20 cellular contexts compared by ENCODE assay signal in genomic region chr2:227456141-227456540, GRCh38. TPM values are rescaled to one million over a fixed set of nuclear protein-coding genes. Genes with fewer than 3 reads are reported as not detected.
DNase-seq lines count a peak whose midpoint lies in the region; ATAC-seq, FAIRE-seq and TF ChIP-seq lines count a peak whose summit lies in the region.
"Had no signal": no experiment of that assay in that cellular context is flagged by ENCODE, and none has a peak within 500 bp of the region (broad histone marks: within the 10 kb centered on the region; RNA-seq: fewer than 3 reads in every experiment).

No MANE protein-coding gene starts in this region.

- POLR2A ChIA-PET in HepG2 (lab: Yijun Ruan, JAX), result no interaction called here
- POLR2A ChIA-PET in H1 (lab: Charles Lee; ENCODE audit: partially characterized antibody), result no interaction called here

- in situ Hi-C loops in HepG2 (cut with HindIII; ENCODE audit: extremely low pct_ligation_motif_present, low pct_unique_long_range_greater_than_20kb), result no loop called here

- H3K27me3 ChIP-seq in HepG2 (ENCODE audit: control insufficient read depth in 1 of 2, insufficient read depth in 2 of 2, low read length in 2 of 2) (no peaks in the 10 kb centered on the region), right lobe of liver (no peaks in the 10 kb centered on the region), H1 (replicated peaks in 1 of 4; ENCODE audit: control insufficient read depth in 3 of 4, extremely low read depth in 1 of 4, insufficient read depth in 3 of 4, low read length in 3 of 4) (no peaks in the 10 kb centered on the region), small intestine (ENCODE audit: control insufficient read depth in 2 of 2, insufficient read depth in 2 of 2, low read length in 2 of 2) (peaks cover 0 to 2% of the 10 kb centered on the region in 2 donors), ascending aorta (no peaks in the 10 kb centered on the region)

- no peaks in the 10 kb centered on the region for H3K9me3 Mint-ChIP-seq in stimulated activated memory B cell treated with anti-CD40 and anti-IgM and Interleukin-4, amounts not matched to agents 10 μg/mL and 1 μg/mL and 100 μg/mL, for 72 hours
- H3K9me3 Mint-ChIP-seq: CD4-positive, alpha-beta memory T cell; IgD-negative memory B cell had no signal

- CTCF ChIA-PET in HepG2 (lab: Yijun Ruan, JAX; ENCODE audit: low intra/inter-chr PET ratio, low total read pairs) (no interaction called here), H1 (lab: Charles Lee; ENCODE audit: partially characterized antibody) (no interaction called here)

- no peaks in the 10 kb centered on the region for H3K79me1 ChIP-seq in H1 (ENCODE audit: low read depth, low read length)

- H3K79me2 ChIP-seq in HepG2 (ENCODE audit: insufficient read depth, low read length), result no peaks in the 10 kb centered on the region
- no peaks in the 10 kb centered on the region for H3K79me2 ChIP-seq in H1 (ENCODE audit: control insufficient read depth in 1 of 2, insufficient read depth in 2 of 2, low read length in 2 of 2)

- TF ChIP-seq EP300 in HepG2 (IDR thresholded peaks at IDR 0.05; ENCODE audit: low read depth in 2 of 2, low read length in 2 of 2) (no peak), HepG2 (CRISPR knock-in tag; IDR thresholded peaks at IDR 0.05; ENCODE audit: borderline replicate concordance) (no peak), H1 (IDR thresholded peaks at IDR 0.05; ENCODE audit: borderline replicate concordance in 1 of 2, low read depth in 2 of 2, low read length in 2 of 2) (no peak)

- H4K91ac ChIP-seq in H1 (replicated peaks; ENCODE audit: insufficient read length, low read length), result no peak overlapping the region

- no peak overlapping the region for H4K8ac ChIP-seq in H1 (ENCODE audit: extremely low read depth, insufficient read depth, low read length)

- no peaks in the 10 kb centered on the region for H3K9me3 ChIP-seq in HepG2 (ENCODE audit: low read length)
- H3K9me3 ChIP-seq in right lobe of liver, result no peaks in the 10 kb centered on the region
- no peaks in the 10 kb centered on the region for H3K9me3 ChIP-seq in H1 (ENCODE audit: insufficient read depth in 2 of 2, low read depth in 1 of 2, low read length in 1 of 2)
- no peaks in the 10 kb centered on the region for H3K9me3 ChIP-seq in small intestine (ENCODE audit: control insufficient read depth, low read depth)
- H3K9me3 ChIP-seq in ascending aorta, result no peaks in the 10 kb centered on the region

- ATAC-seq in HepG2 (no peak), right lobe of liver (no peak)
- no peak for ATAC-seq in stimulated activated memory B cell treated with anti-CD40 and anti-IgM and Interleukin-4, amounts not matched to agents 10 μg/mL and 1 μg/mL and 100 μg/mL, for 72 hours

- peak overlapping the region; percentile 90 for H3K27ac Mint-ChIP-seq in stimulated activated memory B cell treated with anti-CD40 and anti-IgM and Interleukin-4, amounts not matched to agents 10 μg/mL and 1 μg/mL and 100 μg/mL, for 72 hours
- H3K27ac Mint-ChIP-seq: CD4-positive, alpha-beta memory T cell; IgD-negative memory B cell had no signal

- H2BK5ac ChIP-seq in H1 (ENCODE audit: low read depth, low read length), result no peak overlapping the region

- H2BK20ac ChIP-seq in H1 (ENCODE audit: low read length), result no peak overlapping the region

- WGBS in HepG2 (ENCODE audit: low lambda C conversion rate), result 98% methylated on average over 2 of the region's 2 CpGs
- WGBS in right lobe of liver (ENCODE audit: insufficient coverage, low coverage, low lambda C conversion rate, missing lambda C conversion rate), result 94% methylated on average over 2 of the region's 2 CpGs
- WGBS in H1 (ENCODE audit: extremely low coverage in 1 of 2, insufficient coverage in 1 of 2, insufficient read length in 1 of 2, insufficient replicate concordance in 2 of 2, low coverage in 1 of 2, low lambda C conversion rate in 2 of 2, missing lambda C conversion rate in 1 of 2), 2 experiments, result 90% methylated on average over 2 of the region's 2 CpGs; no CpG with 5 or more reads in 1 of the 2 experiments
- WGBS in small intestine, 3 donors, result 92 to 97% (median 93%) methylated on average over 2 of the region's 2 CpGs

- no peak overlapping the region for H2BK120ac ChIP-seq in H1 (replicated peaks; ENCODE audit: low read depth, low read length)

- H4K20me1 ChIP-seq in HepG2 (ENCODE audit: insufficient read depth, low read length) (no peaks in the 10 kb centered on the region), H1 (replicated peaks in 1 of 2; ENCODE audit: control insufficient read depth in 1 of 2, insufficient read depth in 2 of 2, low read length in 2 of 2) (no peaks in the 10 kb centered on the region)

- no peak overlapping the region for H3K4ac ChIP-seq in H1 (replicated peaks; ENCODE audit: insufficient read length, low read depth, low read length)

- no peaks in the 10 kb centered on the region for H3K36me3 Mint-ChIP-seq in stimulated activated memory B cell treated with anti-CD40 and anti-IgM and Interleukin-4, amounts not matched to agents 10 μg/mL and 1 μg/mL and 100 μg/mL, for 72 hours
- H3K36me3 Mint-ChIP-seq: CD4-positive, alpha-beta memory T cell; IgD-negative memory B cell had no signal

- no peaks in the 10 kb centered on the region for H3K27me3 Mint-ChIP-seq in stimulated activated memory B cell treated with anti-CD40 and anti-IgM and Interleukin-4, amounts not matched to agents 10 μg/mL and 1 μg/mL and 100 μg/mL, for 72 hours
- H3K27me3 Mint-ChIP-seq: CD4-positive, alpha-beta memory T cell had no signal

- TF ChIP-seq POLR2A in HepG2 (IDR thresholded peaks at IDR 0.05; ENCODE audit: insufficient read depth in 1 of 2, low read depth in 2 of 2, low read length in 2 of 2), result no peak
- no peak for TF ChIP-seq POLR2A in right lobe of liver (IDR thresholded peaks at IDR 0.05)
- TF ChIP-seq POLR2A in H1 (IDR thresholded peaks at IDR 0.05; ENCODE audit: control extremely low read depth in 1 of 2, low read depth in 2 of 2, low read length in 2 of 2), result no peak

- H3K4me2 ChIP-seq in HepG2 (ENCODE audit: low read depth, low read length) (no peak overlapping the region), H1 (ENCODE audit: insufficient read depth in 1 of 2, low read depth in 2 of 2, low read length in 2 of 2) (no peak overlapping the region)
- H3K4me2 ChIP-seq: PC-9 had no signal

- no peak overlapping the region for H3K56ac ChIP-seq in H1 (replicated peaks; ENCODE audit: insufficient read length, low read depth, low read length)

- H2AFZ ChIP-seq in HepG2 (ENCODE audit: low read length) (no peak overlapping the region), H1 (ENCODE audit: low read length) (0 out of 2 replicates have a peak overlapping the region, but pooled peaks have one; percentile 11)
- H2AFZ ChIP-seq: PC-9 had no signal

- TF ChIP-seq CTCF in HepG2 (CRISPR knock-in tag; IDR thresholded peaks at IDR 0.05) (no peak), right lobe of liver (IDR thresholded peaks at IDR 0.05) (no peak), H1 (IDR thresholded peaks at IDR 0.05; ENCODE audit: control extremely low read depth in 1 of 3, insufficient read depth in 1 of 3, low read depth in 1 of 3, low read length in 3 of 3) (no peak), ascending aorta (IDR thresholded peaks at IDR 0.05) (no peak)

- H3K14ac ChIP-seq in H1 (ENCODE audit: insufficient read length), result no peak overlapping the region

- no peaks in the 10 kb centered on the region for H3K23me2 ChIP-seq in H1 (ENCODE audit: low read depth, low read length)

- TF ChIP-seq RAD21 in HepG2 (CRISPR knock-in tag; IDR thresholded peaks at IDR 0.05) (no peak), H1 (IDR thresholded peaks at IDR 0.05 in 1 of 2, conservative IDR thresholded peaks at IDR 0.05 in 1 of 2; ENCODE audit: low read depth in 2 of 2, low read length in 2 of 2) (no peak)

- no peak overlapping the region for H3K27ac ChIP-seq in HepG2 (ENCODE audit: extremely low read length, insufficient read depth, low read length)
- no peak overlapping the region for H3K27ac ChIP-seq in right lobe of liver
- H3K27ac ChIP-seq in H1 (ENCODE audit: low read depth, low read length), result no peak overlapping the region
- no peak overlapping the region for H3K27ac ChIP-seq in small intestine (ENCODE audit: low read depth in 1 of 2, low read length in 1 of 2)
- H3K27ac ChIP-seq in ascending aorta, result no peak overlapping the region
- H3K27ac ChIP-seq: PC-9 had no signal

- H3K18ac ChIP-seq in H1 (ENCODE audit: extremely low read depth, low read length), result no peak overlapping the region

- FAIRE-seq in HepG2 (lab: Jason Lieb, UNC), result no peak
- no peak for FAIRE-seq in H1 (lab: Jason Lieb, UNC)
- no peak for FAIRE-seq in small intestine (lab: Jason Lieb, UNC)
- FAIRE-seq: GM18507, H54 had no signal

- no peak overlapping the region; the same call in 1 of the 2 replicates for H2BK15ac ChIP-seq in H1 (ENCODE audit: low read length)

- H3K4me1 Mint-ChIP-seq in stimulated activated memory B cell treated with anti-CD40 and anti-IgM and Interleukin-4, amounts not matched to agents 10 μg/mL and 1 μg/mL and 100 μg/mL, for 72 hours, result peaks cover 61% of the 10 kb centered on the region

- no peak overlapping the region for H2BK12ac ChIP-seq in H1 (ENCODE audit: low read depth, low read length)

- H3K4me1 ChIP-seq in HepG2 (ENCODE audit: insufficient read depth, low read length) (peaks cover 61% of the 10 kb centered on the region), right lobe of liver (peaks cover 0 to 30% (median 4%) of the 10 kb centered on the region in 4 donors), H1 (replicated peaks in 1 of 4; ENCODE audit: control insufficient read depth in 3 of 4, insufficient read depth in 4 of 4, low read length in 3 of 4) (peaks cover 0 to 3% (median 0%) of the 10 kb centered on the region in 4 experiments; a peak in 3 of 7 replicates), small intestine (ENCODE audit: control insufficient read depth in 2 of 2, insufficient read depth in 1 of 2, low read depth in 1 of 2, low read length in 1 of 2) (no peaks in the 10 kb centered on the region), ascending aorta (peaks cover 0 to 7% of the 10 kb centered on the region in 2 donors)

- BruUV-seq in HepG2 (replicated peaks; lab: Mats Ljungman, UMichigan), result no TSS peak

- H2AK5ac ChIP-seq in H1 (ENCODE audit: low read depth, low read length), result no peak overlapping the region

- H4K5ac ChIP-seq in H1 (ENCODE audit: insufficient read length, low read depth, low read length), result no peak overlapping the region

- intact Hi-C loops in HepG2 (cut with micrococcal nuclease; ENCODE audit: unreplicated experiment), result no loop called here
- intact Hi-C loops in right lobe of liver (cut with DNase I), result no loop called here
- intact Hi-C loops in ascending aorta (cut with DNase I), result no loop called here

- H3K23ac ChIP-seq in H1 (ENCODE audit: insufficient read length), result no peak overlapping the region

- H3K4me3 Mint-ChIP-seq in stimulated activated memory B cell treated with anti-CD40 and anti-IgM and Interleukin-4, amounts not matched to agents 10 μg/mL and 1 μg/mL and 100 μg/mL, for 72 hours, result no peak overlapping the region
- H3K4me3 Mint-ChIP-seq: CD4-positive, alpha-beta memory T cell had no signal

- no peak overlapping the region for H3K9ac ChIP-seq in HepG2 (ENCODE audit: insufficient read depth, low read depth, low read length)
- no peak overlapping the region for H3K9ac ChIP-seq in H1 (replicated peaks in 1 of 4; ENCODE audit: extremely low read depth in 1 of 4, low read depth in 3 of 4, low read length in 3 of 4)

- DNase-seq in HepG2 (ENCODE audit: low spot score) (no peak), right lobe of liver (no peak), M059J (ENCODE audit: low read depth) (peak; percentile 90), H1 (ENCODE audit: low read depth in 1 of 2, low spot score in 2 of 2) (no peak), small intestine (no peak), ascending aorta (ENCODE audit: low spot score in 2 of 2) (no peak)
- DNase-seq: Calu3; CD4-positive, alpha-beta memory T cell; DMS153; MV-4-11; NCI-H1105 treated with DMSO at 0.1 percent for 48 hours; NCI-H2029 treated with DMSO at 0.1 percent for 48 hours; NCI-H226; NCI-H510A treated with DMSO at 0.1 percent for 48 hours; NCI-H748 treated with DMSO at 0.1 percent for 48 hours had no signal

- no peaks in the 10 kb centered on the region for H3K36me3 ChIP-seq in HepG2 (replicated peaks in 1 of 2; ENCODE audit: control insufficient read depth in 1 of 2, insufficient read depth in 2 of 2, low read length in 2 of 2)
- no peaks in the 10 kb centered on the region for H3K36me3 ChIP-seq in right lobe of liver
- H3K36me3 ChIP-seq in H1 (ENCODE audit: control insufficient read depth in 2 of 4, insufficient read depth in 4 of 4, low read length in 3 of 4), result no peaks in the 10 kb centered on the region
- H3K36me3 ChIP-seq in small intestine (ENCODE audit: control insufficient read depth in 2 of 2, insufficient read depth in 2 of 2, low read length in 2 of 2), result no peaks in the 10 kb centered on the region
- no peaks in the 10 kb centered on the region for H3K36me3 ChIP-seq in ascending aorta

- no peak overlapping the region for H3K4me3 ChIP-seq in HepG2 (replicated peaks in 1 of 3; ENCODE audit: insufficient read depth in 1 of 3, low read depth in 2 of 3, low read length in 3 of 3)
- no peak overlapping the region for H3K4me3 ChIP-seq in right lobe of liver
- no peak overlapping the region for H3K4me3 ChIP-seq in H1 (ENCODE audit: extremely low read depth in 1 of 4, insufficient read depth in 2 of 4, low read depth in 3 of 4, low read length in 4 of 4)
- no peak overlapping the region for H3K4me3 ChIP-seq in small intestine (ENCODE audit: low read depth in 1 of 2, low read length in 2 of 2)
- H3K4me3 ChIP-seq in ascending aorta, result no peak overlapping the region
- H3K4me3 ChIP-seq: PC-9 had no signal

RNA-seq across cellular contexts. Expression of gene AGFG1, which starts 15.8 kb away (rescaled TPM):
- 145 and 187 TPM in 2 replicates for total RNA-seq in HepG2 (2016; rRNA removed; fragmentation: Illumina TruSeq; extraction: Trizol)
- total RNA-seq in HepG2 (2016; cell fraction: cytosol; rRNA removed; fragmentation: Illumina TruSeq; extraction: Trizol; ENCODE audit: low read depth), result 43.0 and 45.7 TPM in 2 replicates
- 137 and 182 TPM in 2 replicates for total RNA-seq in HepG2 (2016; cell fraction: insoluble cytoplasmic fraction; rRNA removed; fragmentation: Illumina TruSeq; extraction: Trizol)
- total RNA-seq in HepG2 (2016; cell fraction: membrane; rRNA removed; fragmentation: Illumina TruSeq; extraction: Trizol), result 97.9 and 106 TPM in 2 replicates
- total RNA-seq in HepG2 (2016; cell fraction: nucleus; rRNA removed; fragmentation: Illumina TruSeq; extraction: Trizol), result 81.6 and 96.2 TPM in 2 replicates
- 133 and 168 TPM in 2 replicates for polyA plus RNA-seq in HepG2 (2011; rRNA removed)
- polyA plus RNA-seq in HepG2 (2011; cell fraction: cytosol; rRNA removed), result 117 and 131 TPM in 2 replicates
- polyA plus RNA-seq in HepG2 (2011; cell fraction: nucleus; rRNA removed), result 69.2 and 88.9 TPM in 2 replicates
- 64.4 and 70.1 TPM in 2 replicates for polyA plus RNA-seq in HepG2 (2012)
- polyA plus RNA-seq in HepG2 (2016; cell fraction: cytosol; fragmentation: Illumina TruSeq; extraction: Trizol; ENCODE audit: low read depth), result 18.9 and 21.0 TPM in 2 replicates
- 159 and 174 TPM in 2 replicates for polyA plus RNA-seq in HepG2 (2016; cell fraction: insoluble cytoplasmic fraction; fragmentation: Illumina TruSeq; extraction: Trizol; ENCODE audit: low read depth)
- polyA plus RNA-seq in HepG2 (2016; cell fraction: membrane; fragmentation: Illumina TruSeq; extraction: Trizol; ENCODE audit: low read depth), result 58.1 and 62.3 TPM in 2 replicates
- 104 and 107 TPM in 2 replicates for polyA plus RNA-seq in HepG2 (2016; cell fraction: nucleus; fragmentation: Illumina TruSeq; extraction: Trizol; ENCODE audit: insufficient read depth, low read depth)
- polyA minus RNA-seq in HepG2 (2011; rRNA and poly(A)+ RNA removed; ENCODE audit: low replicate concordance), result 354 and 508 TPM in 2 replicates
- 133 and 147 TPM in 2 replicates for polyA minus RNA-seq in HepG2 (2011; cell fraction: cytosol; rRNA and poly(A)+ RNA removed)
- 117 TPM in 2 replicates for polyA minus RNA-seq in HepG2 (2011; cell fraction: nucleus; rRNA and poly(A)+ RNA removed)
- total RNA-seq in right lobe of liver, result 10 to 100 TPM; 25.2 to 70.0 (median 39.5) TPM
- 75.3 and 98.4 TPM in 2 replicates for total RNA-seq in M059J (2014; rRNA removed; shearing (Covaris generic))
- 102 and 108 TPM in 2 replicates for total RNA-seq in H1 (2021; fragmentation: NEBNext Ultra II Directional; extraction: Animal tissue kit (Norgen Biotek cat#: 25700))
- polyA plus RNA-seq in H1 (2011; rRNA removed), result 109 and 147 TPM in 2 replicates
- polyA plus RNA-seq in H1 (2011; cell fraction: cytosol; rRNA removed), result 87.9 TPM
- polyA plus RNA-seq in H1 (2011; cell fraction: nucleus; rRNA removed), result 90.4 TPM
- 56.7 to 74.7 TPM (median 65.8 TPM) in 4 replicates for polyA plus RNA-seq in H1 (2012, experiment 1 of 2)
- polyA plus RNA-seq in H1 (2012, experiment 2 of 2), result 8.0 TPM
- 46.4 TPM for polyA plus RNA-seq in H1 (2013, experiment 1 of 2)
- polyA plus RNA-seq in H1 (2013, experiment 2 of 2), result 48.8 TPM
- polyA minus RNA-seq in H1 (2011; rRNA and poly(A)+ RNA removed), result 319 and 365 TPM in 2 replicates
- polyA minus RNA-seq in H1 (2011; cell fraction: cytosol; rRNA and poly(A)+ RNA removed), result 106 TPM
- 130 TPM for polyA minus RNA-seq in H1 (2011; cell fraction: nucleus; rRNA and poly(A)+ RNA removed)
- 10 to 100 TPM; 45.3 to 59.4 (median 58.4) TPM for polyA plus RNA-seq in small intestine
- 25.5 TPM for total RNA-seq in ascending aorta
